Comparison of ENCODE assay signal across 10 cellular contexts in the genomic region with DNA sequence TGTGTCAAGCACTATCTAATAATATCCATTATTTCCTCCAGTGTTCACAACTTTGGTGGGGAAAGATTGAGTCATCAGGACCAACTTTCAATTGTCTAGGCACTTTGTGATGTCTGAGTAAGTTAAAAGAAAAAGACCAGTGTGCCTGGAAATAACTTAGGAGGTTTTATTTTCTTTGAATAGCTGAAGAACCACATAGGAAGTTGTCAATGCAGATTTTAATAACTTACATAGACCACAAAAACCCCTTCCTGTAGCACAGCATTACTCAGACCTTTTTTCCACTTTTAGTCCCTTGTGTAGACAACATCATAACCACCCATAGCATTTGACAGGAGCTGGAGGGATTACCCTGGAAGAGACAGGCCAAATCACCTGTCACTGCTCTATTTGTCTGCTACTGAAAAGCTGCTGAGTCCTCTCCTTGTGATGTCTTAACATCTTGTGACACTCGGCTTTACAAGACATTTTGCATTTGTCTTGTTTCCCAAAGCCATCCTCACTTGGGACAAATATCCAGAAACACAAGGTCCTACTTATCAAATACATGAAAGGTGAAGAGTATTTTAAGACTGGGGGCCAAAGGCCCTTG.
A peak's percentile ranks its signal among the peaks of the same experiment; 100 is the strongest.
DNase-seq lines count a peak whose midpoint lies in the region; ATAC-seq and TF ChIP-seq lines count a peak whose summit lies in the region.
"Had no signal": no experiment of that assay in that cellular context is flagged by ENCODE, and none has a peak within 500 bp of the region (broad histone marks: within the 10 kb centered on the region; RNA-seq: fewer than 3 reads in every experiment).

No MANE protein-coding gene starts in this region.

- H3K4me1 Mint-ChIP-seq in mesothelial cell of epicardium, result peaks cover 4% of the 10 kb centered on the region
- H3K4me1 Mint-ChIP-seq in naive thymus-derived CD4-positive, alpha-beta T cell, result peaks cover 0 to 20% (median 0%) of the 10 kb centered on the region in 7 donors

- H3K27me3 ChIP-seq in BLaER1 treated with 17β-estradiol and CSF1 and Interleukin-3, amounts not matched to agents 10 nM and 100 nM, result peaks cover 20 to 100% (median 59%) of the 10 kb centered on the region in 11 experiments; a peak in 21 of 22 replicates
- H3K27me3 ChIP-seq in naive thymus-derived CD4-positive, alpha-beta T cell (ENCODE audit: control insufficient read depth in 2 of 2, insufficient read depth in 2 of 2, low read length in 2 of 2), result no peaks in the 10 kb centered on the region
- H3K27me3 ChIP-seq in ascending aorta, result no peaks in the 10 kb centered on the region

- peaks cover 0 to 5% (median 0%) of the 10 kb centered on the region in 11 experiments; a peak in 1 of 22 replicates for H3K36me3 ChIP-seq in BLaER1 treated with 17β-estradiol and CSF1 and Interleukin-3, amounts not matched to agents 10 nM and 100 nM
- no peaks in the 10 kb centered on the region for H3K36me3 ChIP-seq in naive thymus-derived CD4-positive, alpha-beta T cell (ENCODE audit: control insufficient read depth in 2 of 3, insufficient read depth in 3 of 3, low read length in 3 of 3)
- no peaks in the 10 kb centered on the region for H3K36me3 ChIP-seq in ascending aorta

- ATAC-seq in GM19324 (IDR thresholded peaks at IDR 0.05; ENCODE audit: low FRiP score, unreplicated experiment) (peak; percentile 54), HG02870 (IDR thresholded peaks at IDR 0.05; ENCODE audit: unreplicated experiment) (peak; percentile 94)
- no peak for ATAC-seq in naive thymus-derived CD4-positive, alpha-beta T cell

- peaks cover 0 to 3% (median 0%) of the 10 kb centered on the region in 11 experiments; a peak in 1 of 22 replicates for H4K20me1 ChIP-seq in BLaER1 treated with 17β-estradiol and CSF1 and Interleukin-3, amounts not matched to agents 10 nM and 100 nM

- intact Hi-C loops in naive thymus-derived CD4-positive, alpha-beta T cell (cut with micrococcal nuclease), result no loop called here
- intact Hi-C loops in ascending aorta (cut with DNase I), result no loop called here

- no peaks in the 10 kb centered on the region for H3K36me3 Mint-ChIP-seq in mesothelial cell of epicardium
- H3K36me3 Mint-ChIP-seq in naive thymus-derived CD4-positive, alpha-beta T cell, result peaks cover 0 to 3% (median 0%) of the 10 kb centered on the region in 5 donors

- no peak overlapping the region for H3K27ac Mint-ChIP-seq in mesothelial cell of epicardium
- H3K27ac Mint-ChIP-seq in naive thymus-derived CD4-positive, alpha-beta T cell, result no peak overlapping the region

- H3K4me3 Mint-ChIP-seq in mesothelial cell of epicardium, result no peak overlapping the region
- H3K4me3 Mint-ChIP-seq in naive thymus-derived CD4-positive, alpha-beta T cell, result peak overlapping the region in 1 of 10 donors; percentile 9

- H3K4me3 ChIP-seq in BLaER1 treated with 17β-estradiol and CSF1 and Interleukin-3, amounts not matched to agents 10 nM and 100 nM, result no peak overlapping the region
- no peak overlapping the region for H3K4me3 ChIP-seq in naive thymus-derived CD4-positive, alpha-beta T cell (ENCODE audit: low read length)
- H3K4me3 ChIP-seq in ascending aorta, result no peak overlapping the region

- peak overlapping the region; percentile 47 to 73 (median 66) for H3K4me2 ChIP-seq in BLaER1 treated with 17β-estradiol and CSF1 and Interleukin-3, amounts not matched to agents 10 nM and 100 nM

- in situ Hi-C loops in KBM-7 (cut with MboI; ENCODE audit: low pct_unique_long_range_greater_than_20kb, low sequenced_read_pairs), result no loop called here

- no peaks in the 10 kb centered on the region for H3K27me3 Mint-ChIP-seq in mesothelial cell of epicardium (ENCODE audit: low read depth)
- H3K27me3 Mint-ChIP-seq in naive thymus-derived CD4-positive, alpha-beta T cell, result peaks cover 0 to 14% (median under 1%) of the 10 kb centered on the region in 5 donors

- H3K9me3 ChIP-seq in BLaER1 treated with 17β-estradiol and CSF1 and Interleukin-3, amounts not matched to agents 10 nM and 100 nM (replicated peaks in 1 of 11), result peaks cover 8 to 50% (median 19%) of the 10 kb centered on the region in 11 experiments; a peak in 19 of 22 replicates
- H3K9me3 ChIP-seq in naive thymus-derived CD4-positive, alpha-beta T cell (ENCODE audit: control insufficient read depth in 2 of 3, low read length in 3 of 3), result no peaks in the 10 kb centered on the region
- H3K9me3 ChIP-seq in ascending aorta, result no peaks in the 10 kb centered on the region

- no peak for TF ChIP-seq CTCF in mesothelial cell of epicardium (IDR thresholded peaks at IDR 0.05; ENCODE audit: unreplicated experiment)
- TF ChIP-seq CTCF in ascending aorta (IDR thresholded peaks at IDR 0.05), result no peak

- DNase-seq in KBM-7 (peak; percentile 15), caudate nucleus (lab: John Stamatoyannopoulos, UW) (no peak), mesothelial cell of epicardium (ENCODE audit: low spot score in 2 of 2, unreplicated experiment in 2 of 2) (no peak), ascending aorta (ENCODE audit: low spot score in 2 of 2) (no peak)
- DNase-seq in naive thymus-derived CD4-positive, alpha-beta T cell, result no peak
- DNase-seq: activated T-cell treated with anti-CD3 and anti-CD28 coated beads for 4 hours, NCI-H1105 treated with DMSO at 0.1 percent for 48 hours had no signal

- CTCF ChIA-PET in naive thymus-derived CD4-positive, alpha-beta T cell (lab: Charles Lee), result no interaction called here

- no peak overlapping the region for H3K27ac ChIP-seq in BLaER1 treated with 17β-estradiol and CSF1 and Interleukin-3, amounts not matched to agents 10 nM and 100 nM
- no peak overlapping the region for H3K27ac ChIP-seq in caudate nucleus (ENCODE audit: low read depth, low read length)
- no peak overlapping the region for H3K27ac ChIP-seq in naive thymus-derived CD4-positive, alpha-beta T cell (ENCODE audit: low read depth, low read length)
- no peak overlapping the region for H3K27ac ChIP-seq in ascending aorta

- H3K9me3 Mint-ChIP-seq in mesothelial cell of epicardium, result peaks cover 22% of the 10 kb centered on the region
- peaks cover 0 to 11% (median 3%) of the 10 kb centered on the region in 11 donors for H3K9me3 Mint-ChIP-seq in naive thymus-derived CD4-positive, alpha-beta T cell

- POLR2A ChIA-PET in naive thymus-derived CD4-positive, alpha-beta T cell (lab: Charles Lee), result no interaction called here

- no peak overlapping the region for H3K9ac ChIP-seq in BLaER1 treated with 17β-estradiol and CSF1 and Interleukin-3, amounts not matched to agents 10 nM and 100 nM

- peaks cover 13 to 25% (median 18%) of the 10 kb centered on the region in 10 experiments for H3K4me1 ChIP-seq in BLaER1 treated with 17β-estradiol and CSF1 and Interleukin-3, amounts not matched to agents 10 nM and 100 nM
- H3K4me1 ChIP-seq in naive thymus-derived CD4-positive, alpha-beta T cell (ENCODE audit: control insufficient read depth in 2 of 2, insufficient read depth in 2 of 2, low read length in 2 of 2), result peaks cover 0 to 6% of the 10 kb centered on the region in 2 donors
- no peaks in the 10 kb centered on the region for H3K4me1 ChIP-seq in ascending aorta
